Comparison of ENCODE assay signal across 1 cellular context in genomic region chr6:136822379-136823127, GRCh38.
TF ChIP-seq lines count a peak whose summit lies in the region.

Gene PEX7, plus strand, starts transcription at chr6:136822592. Its CDS starts 74 bp downstream, at chr6:136822666.

TF ChIP-seq in K562, 482 proteins besides CTCF, POLR2A, EP300 and RAD21 (continued from another document and continues in another):
- TF ChIP-seq THAP12 (CRISPR knock-in tag; IDR thresholded peaks at IDR 0.05) (peak; percentile 39; the same call in 1 of the 2 replicates), ADNP (tag; IDR thresholded peaks at IDR 0.05) (0 out of 2 replicates have a peak, but pooled peaks have one; percentile 28), BRD4 (IDR thresholded peaks at IDR 0.05) (no peak), SMAD4 (CRISPR knock-in tag; conservative IDR thresholded peaks at IDR 0.05) (peak; percentile 39; the same call in 1 of the 2 replicates), HDAC8 (tag; IDR thresholded peaks at IDR 0.05) (no peak), POU5F1 (IDR thresholded peaks at IDR 0.05; ENCODE audit: borderline replicate concordance, low read depth, low read length, partially characterized antibody) (no peak), ZNF79 (CRISPR knock-in tag; IDR thresholded peaks at IDR 0.05; ENCODE audit: low read depth) (no peak), CXXC5 (CRISPR knock-in tag; IDR thresholded peaks at IDR 0.05) (peak; percentile 89), ZBTB11 (CRISPR knock-in tag; IDR thresholded peaks at IDR 0.05) (peak in 2 of 3 experiments; percentile 51 to 79; a peak in 3 of 6 replicates), ZSCAN29 (IDR thresholded peaks at IDR 0.05) (no peak), CEBPB (tag; IDR thresholded peaks at IDR 0.05) (no peak), RBM15 (IDR thresholded peaks at IDR 0.05; ENCODE audit: insufficient read depth, low read length) (no peak), TCF3 (CRISPR knock-in tag; IDR thresholded peaks at IDR 0.05) (no peak), RUNX1 (IDR thresholded peaks at IDR 0.05; ENCODE audit: low read depth) (no peak), HSF4 (CRISPR knock-in tag; IDR thresholded peaks at IDR 0.05; ENCODE audit: borderline replicate concordance) (no peak), DIDO1 (tag; IDR thresholded peaks at IDR 0.05; ENCODE audit: low read depth) (0 out of 2 replicates have a peak, but pooled peaks have one; percentile 23), RBM22 (IDR thresholded peaks at IDR 0.05; ENCODE audit: low read depth, low read length, poor library complexity, severe bottlenecking) (no peak), EZH2 (IDR thresholded peaks at IDR 0.05; ENCODE audit: borderline replicate concordance, low read depth, low read length) (no peak), PCBP2 (IDR thresholded peaks at IDR 0.05; ENCODE audit: low read depth, low read length, poor library complexity, severe bottlenecking) (no peak), ZBTB9 (CRISPR knock-in tag; IDR thresholded peaks at IDR 0.05) (0 out of 2 replicates have a peak, but pooled peaks have one; percentile 64), MEIS2 (IDR thresholded peaks at IDR 0.05; ENCODE audit: partially characterized antibody) (no peak), ZNF717 (CRISPR knock-in tag; IDR thresholded peaks at IDR 0.05) (no peak), NKRF (IDR thresholded peaks at IDR 0.05; ENCODE audit: borderline replicate concordance) (no peak), PTTG1 (tag; IDR thresholded peaks at IDR 0.05; ENCODE audit: low read depth) (no peak), ZNF695 (CRISPR knock-in tag; IDR thresholded peaks at IDR 0.05) (no peak), ZNF354B (CRISPR knock-in tag; IDR thresholded peaks at IDR 0.05) (no peak), KDM1A (IDR thresholded peaks at IDR 0.05) (peak in 1 of 2 experiments; percentile 73; a peak in 2 of 4 replicates), ZEB2 (IDR thresholded peaks at IDR 0.05) (no peak), ZKSCAN8 (CRISPR knock-in tag; IDR thresholded peaks at IDR 0.05) (no peak), ZNF445 (CRISPR knock-in tag; IDR thresholded peaks at IDR 0.05; ENCODE audit: low read depth) (no peak), KAT8 (IDR thresholded peaks at IDR 0.05; ENCODE audit: low read depth) (no peak), C11orf30 (IDR thresholded peaks at IDR 0.05; ENCODE audit: low read depth) (no peak), ETV5 (CRISPR knock-in tag; IDR thresholded peaks at IDR 0.05; ENCODE audit: low read depth) (no peak), DLX4 (CRISPR knock-in tag; IDR thresholded peaks at IDR 0.05) (no peak), ZNF239 (CRISPR knock-in tag; IDR thresholded peaks at IDR 0.05) (no peak), HLTF (IDR thresholded peaks at IDR 0.05) (no peak), MLX (CRISPR knock-in tag; conservative IDR thresholded peaks at IDR 0.05) (no peak), PTBP1 (IDR thresholded peaks at IDR 0.05; ENCODE audit: low read depth, low read length) (no peak), SLC30A9 (CRISPR knock-in tag; IDR thresholded peaks at IDR 0.05) (no peak), ZNF668 (CRISPR knock-in tag; IDR thresholded peaks at IDR 0.05) (no peak), RNF2 (IDR thresholded peaks at IDR 0.05) (peak; percentile 38; the same call in 1 of the 2 replicates), FUS (optimal IDR thresholded peaks at IDR 0.05; ENCODE audit: low read depth, low read length) (no peak), IRF9 (tag; IDR thresholded peaks at IDR 0.05) (no peak), EP400 (IDR thresholded peaks at IDR 0.05) (peak; percentile 77), HCFC1 (IDR thresholded peaks at IDR 0.05; ENCODE audit: low read depth, low read length) (peak; percentile 84), KLF6 (CRISPR knock-in tag; IDR thresholded peaks at IDR 0.05; ENCODE audit: borderline replicate concordance) (no peak), NR0B1 (IDR thresholded peaks at IDR 0.05; ENCODE audit: partially characterized antibody) (no peak), CTCFL (IDR thresholded peaks at IDR 0.05; ENCODE audit: borderline replicate concordance, insufficient read depth, low read depth, low read length, poor library complexity, severe bottlenecking) (peak; percentile 90), KDM5B (IDR thresholded peaks at IDR 0.05; ENCODE audit: insufficient replicate concordance, low read depth, low read length) (peak; percentile 75)
